In the genomic region with DNA sequence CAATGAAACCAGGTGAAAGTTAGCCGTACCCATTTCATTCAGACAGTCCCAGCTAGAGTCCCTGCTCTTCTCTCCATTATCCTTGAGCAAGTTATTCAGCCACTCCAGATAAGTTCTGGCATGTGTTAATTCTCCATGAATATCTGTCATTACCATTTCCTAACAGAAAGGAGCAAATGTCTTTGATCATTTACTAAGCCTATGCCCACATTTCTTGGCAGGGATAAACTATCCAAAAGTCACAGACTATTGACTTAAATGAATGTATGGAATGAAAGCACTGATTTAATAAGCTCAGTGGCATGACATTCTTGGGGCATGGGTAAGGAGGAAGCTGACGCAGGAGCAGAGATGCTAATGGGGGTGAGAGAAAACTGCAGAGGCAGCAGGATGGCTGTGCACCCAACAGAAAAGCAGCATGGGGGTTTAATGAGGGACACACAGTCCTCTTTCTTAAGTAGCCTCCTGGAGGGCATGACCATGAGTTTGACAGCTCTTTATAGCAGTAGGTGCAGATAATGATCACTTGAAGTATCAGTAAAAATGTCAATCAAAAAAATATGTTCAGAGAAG, we compare ENCODE assay signal across 17 cellular contexts. TPM values are rescaled to one million over a fixed set of nuclear protein-coding genes. Genes with fewer than 3 reads are reported as not detected.
DNase-seq lines count a peak whose midpoint lies in the region; TF ChIP-seq lines count a peak whose summit lies in the region.
"Had no signal": no experiment of that assay in that cellular context is flagged by ENCODE, and none has a peak within 500 bp of the region (broad histone marks: within the 10 kb centered on the region; RNA-seq: fewer than 3 reads in every experiment).

No MANE protein-coding gene starts in this region.

- H3K4me1 ChIP-seq in mesendoderm (ENCODE audit: control insufficient read depth, low read depth, low read length) (peaks cover 12% of the 10 kb centered on the region), neural progenitor cell (peaks cover 8% of the 10 kb centered on the region)
- H3K4me1 ChIP-seq: vagina had no signal

- POLR2A ChIA-PET in activated CD4-positive, alpha-beta memory T cell treated with anti-CD3 and anti-CD28 coated beads for 36 hours (lab: Charles Lee): interaction anchor here (1.0 kb wide), 1 partner anchor 18 kb away, joined by 3 read pairs; a partner anchor contains a TSS

- H3K4me3 Mint-ChIP-seq in activated CD4-positive, alpha-beta memory T cell treated with anti-CD3 and anti-CD28 coated beads for 36 hours: no peak overlapping the region
- H3K4me3 Mint-ChIP-seq in neural progenitor cell: no peak overlapping the region
- H3K4me3 Mint-ChIP-seq: activated naive CD8-positive, alpha-beta T cell; effector memory CD8-positive, alpha-beta T cell; naive thymus-derived CD8-positive, alpha-beta T cell had no signal

- no peak overlapping the region for H3K4ac ChIP-seq in mesendoderm (ENCODE audit: low read depth, low read length)

- DNase-seq in Caki2 (ENCODE audit: low read depth): peak; percentile 90
- peak; percentile 70 for DNase-seq in MG63
- DNase-seq in choroid plexus epithelial cell (ENCODE audit: low read depth): peak; percentile 33
- DNase-seq in mesendoderm: peak; percentile 81
- DNase-seq in activated CD4-positive, alpha-beta memory T cell treated with anti-CD3 and anti-CD28 coated beads for 36 hours: no peak
- no peak for DNase-seq in NCI-H2029 (lab: John Stamatoyannopoulos, UW)
- DNase-seq in NCI-H526 (lab: John Stamatoyannopoulos, UW): no peak
- DNase-seq in neural progenitor cell (ENCODE audit: low spot score): no peak
- DNase-seq: activated CD4-positive, alpha-beta T cell treated with anti-CD3 and anti-CD28 coated beads, Interleukin-2, amount 50 U/mL, for 48 hours; Calu3; effector memory CD8-positive, alpha-beta T cell; MV-4-11; naive thymus-derived CD8-positive, alpha-beta T cell; NCI-H748 treated with DMSO at 0.1 percent for 48 hours had no signal

- no peak overlapping the region for H3K23ac ChIP-seq in mesendoderm (ENCODE audit: low read length)

- H3K9ac ChIP-seq in mesendoderm (ENCODE audit: low read length) (no peak overlapping the region), neural progenitor cell (no peak overlapping the region)

- H3K4me2 ChIP-seq in mesendoderm (ENCODE audit: low read length): no peak overlapping the region
- no peak overlapping the region for H3K4me2 ChIP-seq in neural progenitor cell

- CTCF ChIA-PET in activated CD4-positive, alpha-beta memory T cell treated with anti-CD3 and anti-CD28 coated beads for 36 hours (lab: Charles Lee): interaction anchor here (1.8 kb wide), 1 partner anchor 40 kb away, joined by 4 read pairs; no protein-coding TSS in a partner anchor

- H3K27ac ChIP-seq in mesendoderm (ENCODE audit: low read depth, low read length) (peak overlapping the region; percentile 72), neural progenitor cell (no peak overlapping the region)
- H3K27ac ChIP-seq: vagina had no signal

- no peak overlapping the region for H3K27ac Mint-ChIP-seq in activated CD4-positive, alpha-beta memory T cell treated with anti-CD3 and anti-CD28 coated beads for 36 hours
- H3K27ac Mint-ChIP-seq in neural progenitor cell: no peak overlapping the region
- H3K27ac Mint-ChIP-seq: activated naive CD8-positive, alpha-beta T cell; effector memory CD8-positive, alpha-beta T cell; naive thymus-derived CD8-positive, alpha-beta T cell had no signal

- H3K9me3 Mint-ChIP-seq in activated CD4-positive, alpha-beta memory T cell treated with anti-CD3 and anti-CD28 coated beads for 36 hours: no peaks in the 10 kb centered on the region
- H3K9me3 Mint-ChIP-seq in neural progenitor cell: no peaks in the 10 kb centered on the region
- H3K9me3 Mint-ChIP-seq: effector memory CD8-positive, alpha-beta T cell; naive thymus-derived CD8-positive, alpha-beta T cell had no signal

- H2BK5ac ChIP-seq in mesendoderm (ENCODE audit: low read length): no peak overlapping the region

- H3K27me3 ChIP-seq in MG63: no peaks in the 10 kb centered on the region
- H3K27me3 ChIP-seq in mesendoderm (ENCODE audit: insufficient read depth, low read length, poor library complexity): no peaks in the 10 kb centered on the region
- no peaks in the 10 kb centered on the region for H3K27me3 ChIP-seq in neural progenitor cell
- H3K27me3 ChIP-seq: vagina had no signal

- peak overlapping the region; percentile 14 for H3K18ac ChIP-seq in mesendoderm (ENCODE audit: low read length)

- no peaks in the 10 kb centered on the region for H3K4me1 Mint-ChIP-seq in activated CD4-positive, alpha-beta memory T cell treated with anti-CD3 and anti-CD28 coated beads for 36 hours (ENCODE audit: low read depth)
- H3K4me1 Mint-ChIP-seq in neural progenitor cell: peaks cover 25% of the 10 kb centered on the region
- H3K4me1 Mint-ChIP-seq: naive thymus-derived CD8-positive, alpha-beta T cell had no signal

- no peak overlapping the region for H2BK15ac ChIP-seq in mesendoderm (replicated peaks; ENCODE audit: low read depth)

- H3K9me3 ChIP-seq in MG63 (no peaks in the 10 kb centered on the region), neural progenitor cell (ENCODE audit: low read depth) (no peaks in the 10 kb centered on the region)
- H3K9me3 ChIP-seq: vagina had no signal

- intact Hi-C loops in activated CD4-positive, alpha-beta memory T cell treated with anti-CD3 and anti-CD28 coated beads for 36 hours (cut with micrococcal nuclease): no loop called here

- H3K4me3 ChIP-seq in MG63: no peak overlapping the region
- no peak overlapping the region for H3K4me3 ChIP-seq in choroid plexus epithelial cell (ENCODE audit: low read depth, low read length)
- no peak overlapping the region for H3K4me3 ChIP-seq in mesendoderm (ENCODE audit: low read length)
- H3K4me3 ChIP-seq in neural progenitor cell: no peak overlapping the region
- H3K4me3 ChIP-seq: GM12878, vagina had no signal

- H3K79me2 ChIP-seq in mesendoderm (ENCODE audit: control insufficient read depth, insufficient read depth, low read length) (no peaks in the 10 kb centered on the region), neural progenitor cell (ENCODE audit: low read depth) (no peaks in the 10 kb centered on the region)

- no peak overlapping the region for H2AFZ ChIP-seq in neural progenitor cell (replicated peaks)

- H2AK5ac ChIP-seq in mesendoderm (ENCODE audit: low read length): no peak overlapping the region

- H4K8ac ChIP-seq in mesendoderm (ENCODE audit: low read depth, low read length): peak overlapping the region; percentile 81

- no CpG with 5 or more reads among the region's 2 CpGs for WGBS in mesendoderm (ENCODE audit: extremely low coverage, insufficient coverage, low lambda C conversion rate)

- no peak overlapping the region for H4K5ac ChIP-seq in mesendoderm (ENCODE audit: low read length)

- in situ Hi-C loops in Caki2 (cut with HindIII; ENCODE audit: low pct_unique_long_range_greater_than_20kb, low sequenced_read_pairs): no loop called here

- peaks cover 4% of the 10 kb centered on the region for H3F3A ChIP-seq in neural progenitor cell (ENCODE audit: low read depth)

- H3K27me3 Mint-ChIP-seq in activated CD4-positive, alpha-beta memory T cell treated with anti-CD3 and anti-CD28 coated beads for 36 hours: peaks cover 9% of the 10 kb centered on the region
- H3K27me3 Mint-ChIP-seq in neural progenitor cell (ENCODE audit: insufficient read depth, low read depth): peaks cover 3% of the 10 kb centered on the region

- TF ChIP-seq CTCF in choroid plexus epithelial cell (conservative IDR thresholded peaks at IDR 0.05; ENCODE audit: low read depth, low read length): no peak
- no peak for TF ChIP-seq CTCF in neural progenitor cell (IDR thresholded peaks at IDR 0.05)

- no peaks in the 10 kb centered on the region for H3K36me3 Mint-ChIP-seq in activated CD4-positive, alpha-beta memory T cell treated with anti-CD3 and anti-CD28 coated beads for 36 hours
- no peaks in the 10 kb centered on the region for H3K36me3 Mint-ChIP-seq in neural progenitor cell
- H3K36me3 Mint-ChIP-seq: activated naive CD8-positive, alpha-beta T cell; naive thymus-derived CD8-positive, alpha-beta T cell had no signal

- H4K20me1 ChIP-seq in neural progenitor cell (ENCODE audit: low read depth): no peaks in the 10 kb centered on the region

- no peak overlapping the region for H3K56ac ChIP-seq in mesendoderm (ENCODE audit: low read length)

- no peaks in the 10 kb centered on the region for H3K79me1 ChIP-seq in mesendoderm (ENCODE audit: low read length)

- H3K36me3 ChIP-seq in MG63 (no peaks in the 10 kb centered on the region), mesendoderm (ENCODE audit: control insufficient read depth, insufficient read depth, low read length) (no peaks in the 10 kb centered on the region), neural progenitor cell (no peaks in the 10 kb centered on the region)
- H3K36me3 ChIP-seq: vagina had no signal

- H2BK120ac ChIP-seq in mesendoderm (ENCODE audit: low read depth, low read length): no peak overlapping the region

RNA-seq across cellular contexts. Expression of a gene that starts 17.6 kb away (rescaled TPM):
- total RNA-seq in Caki2 (2014; rRNA removed; shearing (Covaris generic); ENCODE audit: low replicate concordance): 275 and 305 TPM in 2 replicates
- total RNA-seq in MG63 (2014; rRNA removed; shearing (Covaris generic); ENCODE audit: low replicate concordance): 165 and 174 TPM in 2 replicates
- polyA plus RNA-seq in mesendoderm (2013, experiment 1 of 2): 466 TPM
- 464 TPM for polyA plus RNA-seq in mesendoderm (2013, experiment 2 of 2)
- 10 to 100 TPM; 72.6 to 75.1 TPM for total RNA-seq in activated CD4-positive, alpha-beta memory T cell treated with anti-CD3 and anti-CD28 coated beads for 36 hours
- 94.5 and 147 TPM in 2 replicates for total RNA-seq in neural progenitor cell (ENCODE audit: low replicate concordance)

Comparison
In these comparisons a context has a peak if more than half of its experiments do, and no peak if none do; other contexts are left out.
1. DNase-seq: peak in Caki2 (single experiment), MG63 (single experiment), choroid plexus epithelial cell (single experiment) and mesendoderm (single experiment); none in activated CD4-positive, alpha-beta memory T cell treated with anti-CD3 and anti-CD28 coated beads for 36 hours (single experiment), NCI-H2029 (single experiment), NCI-H526 (0 of 2) and neural progenitor cell (single experiment).